8 cellular contexts compared by ENCODE assay signal in the genomic region with DNA sequence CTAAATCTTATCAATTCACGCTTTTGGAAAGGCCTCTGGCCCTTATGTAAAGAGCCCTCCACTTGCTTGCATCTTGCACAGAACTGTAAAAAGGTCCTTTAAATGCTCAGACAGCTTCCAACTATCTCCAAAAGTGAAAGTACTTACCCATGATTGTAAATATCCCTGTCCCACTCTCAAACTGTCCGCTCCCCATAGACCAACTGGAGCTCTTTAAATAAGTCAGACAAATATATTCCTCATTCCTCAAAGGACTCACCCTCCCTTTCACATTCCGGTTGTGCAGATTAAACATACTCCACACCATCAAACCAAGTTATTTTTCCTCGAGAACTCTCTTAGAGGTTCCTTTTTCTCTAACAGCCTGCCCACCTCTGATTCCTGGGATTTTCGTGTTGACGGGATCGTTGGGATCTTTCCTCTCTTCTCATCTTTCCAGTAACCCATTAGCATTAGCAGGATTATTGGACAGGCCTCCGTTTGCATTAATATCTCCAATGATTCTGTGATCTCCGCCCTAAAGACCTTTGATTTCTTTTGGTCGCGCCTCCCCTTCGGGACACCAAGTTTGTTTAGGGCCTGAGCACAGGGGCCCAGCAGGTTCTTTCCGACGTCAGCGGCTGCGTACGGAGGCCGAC. TPM values are rescaled to one million over a fixed set of nuclear protein-coding genes. Genes with fewer than 3 reads are reported as not detected.
DNase-seq lines count a peak whose midpoint lies in the region; ATAC-seq and TF ChIP-seq lines count a peak whose summit lies in the region.

No MANE protein-coding gene starts in this region.

- H3K4me3 ChIP-seq in AG04449 (ENCODE audit: low read depth, low read length) = peak overlapping the region; percentile 91
- peak overlapping the region; percentile 87 for H3K4me3 ChIP-seq in HL-60 (replicated peaks; ENCODE audit: insufficient read depth, low read length)
- H3K4me3 ChIP-seq in iPS DF 6.9 (ENCODE audit: low read length) = peak overlapping the region; percentile 74; the same call in 1 of the 2 replicates
- H3K4me3 ChIP-seq in skin epidermis = peak overlapping the region; percentile 62 to 96 (median 87)

- H3K27ac Mint-ChIP-seq in activated naive CD8-positive, alpha-beta T cell treated with anti-CD3 and anti-CD28 coated beads for 36 hours = no peak overlapping the region

- H3K4me1 Mint-ChIP-seq in activated naive CD8-positive, alpha-beta T cell treated with anti-CD3 and anti-CD28 coated beads for 36 hours = peaks cover 14% of the 10 kb centered on the region

- no peaks in the 10 kb centered on the region for H3K36me3 ChIP-seq in iPS DF 6.9 (ENCODE audit: control insufficient read depth, insufficient read depth, low read length)

- peaks cover 6% of the 10 kb centered on the region for H3K27me3 Mint-ChIP-seq in activated naive CD8-positive, alpha-beta T cell treated with anti-CD3 and anti-CD28 coated beads for 36 hours

- ATAC-seq in GM18907 (IDR thresholded peaks at IDR 0.05; ENCODE audit: unreplicated experiment) (peak; percentile 27), GM19467 (IDR thresholded peaks at IDR 0.05; ENCODE audit: unreplicated experiment) (no peak)

- H3K9me3 Mint-ChIP-seq in activated naive CD8-positive, alpha-beta T cell treated with anti-CD3 and anti-CD28 coated beads for 36 hours = no peaks in the 10 kb centered on the region

- CTCF ChIA-PET in AG04449 (lab: Yijun Ruan, JAX) = interaction anchor here (0.8 kb wide), 1 partner anchor 13 kb away, joined by 3 read pairs; no protein-coding TSS in a partner anchor

- POLR2A ChIA-PET in AG04449 (lab: Yijun Ruan, JAX) = no interaction called here

- no peaks in the 10 kb centered on the region for H3K36me3 Mint-ChIP-seq in activated naive CD8-positive, alpha-beta T cell treated with anti-CD3 and anti-CD28 coated beads for 36 hours

- DNase-seq in AG04449 (ENCODE audit: low read depth, low spot score) (no peak), HL-60 (ENCODE audit: low read depth in 1 of 2, low spot score in 1 of 2) (peak in 1 of 2 experiments; percentile 62), iPS DF 6.9 (ENCODE audit: low read depth, low spot score) (no peak), GF-D8 (lab: John Stamatoyannopoulos, UW) (no peak)
- DNase-seq in activated naive CD8-positive, alpha-beta T cell treated with anti-CD3 and anti-CD28 coated beads for 36 hours = peak; percentile 46

- no peaks in the 10 kb centered on the region for H3K4me1 ChIP-seq in iPS DF 6.9 (ENCODE audit: control insufficient read depth, insufficient read depth, low read length)

- H3K27ac ChIP-seq in HL-60 (replicated peaks) (peak overlapping the region; percentile 93), iPS DF 6.9 (ENCODE audit: low read length) (no peak overlapping the region), skin epidermis (peak overlapping the region; percentile 73 to 98 (median 90))

- no peaks in the 10 kb centered on the region for H3K27me3 ChIP-seq in HL-60 (ENCODE audit: insufficient read depth, poor library complexity, severe bottlenecking)
- no peaks in the 10 kb centered on the region for H3K27me3 ChIP-seq in iPS DF 6.9 (ENCODE audit: control insufficient read depth, insufficient read depth, low read length)

- H3K4me3 Mint-ChIP-seq in activated naive CD8-positive, alpha-beta T cell treated with anti-CD3 and anti-CD28 coated beads for 36 hours = no peak overlapping the region

- TF ChIP-seq CTCF in AG04449 (IDR thresholded peaks at IDR 0.05; ENCODE audit: insufficient read depth, low read length, missing control alignments) = no peak
- no peak for TF ChIP-seq CTCF in HL-60 (IDR thresholded peaks at IDR 0.05; ENCODE audit: insufficient read depth, low read length)

- H3K9me3 ChIP-seq in iPS DF 6.9 (ENCODE audit: control insufficient read depth, insufficient read depth, low read length) = no peaks in the 10 kb centered on the region

- WGBS in iPS DF 6.9 (ENCODE audit: insufficient coverage, insufficient read length) = no CpG with 5 or more reads among the region's 18 CpGs

RNA-seq across cellular contexts. Expression of gene GOLGB1, which starts 0.8 kb away (rescaled TPM):
- total RNA-seq in activated naive CD8-positive, alpha-beta T cell treated with anti-CD3 and anti-CD28 coated beads for 36 hours = 10 to 100 TPM; 14.0 to 15.3 TPM
